In genomic region chr7:155901176-155901575, GRCh38 we compare ENCODE assay signal across 37 cellular contexts.
"Had no signal": no experiment of that assay in that cellular context is flagged by ENCODE, and none has a peak within 500 bp of the region (broad histone marks: within the 10 kb centered on the region; RNA-seq: fewer than 3 reads in every experiment).

No MANE protein-coding gene starts in this region.

- H3K4me1 ChIP-seq: adrenal gland, body of pancreas, esophagus muscularis mucosa, foreskin keratinocyte, gastrocnemius medialis had no signal

- H3K4me3 Mint-ChIP-seq: activated B cell treated with CpG ODN at 0.5 μM for 24 hours; activated CD8-positive, alpha-beta memory T cell treated with anti-CD3 and anti-CD28 coated beads, Interleukin-2, amount 10 ng/mL, durations not matched to agents 7 days and 5 days; activated CD8-positive, alpha-beta T cell treated with anti-CD3 and anti-CD28 coated beads, Interleukin-2, amount 10 ng/mL, durations not matched to agents 7 days and 5 days; activated naive CD4-positive, alpha-beta T cell treated with anti-CD3 and anti-CD28 coated beads for 36 hours; activated naive CD4-positive, alpha-beta T cell treated with anti-CD3 and anti-CD28 coated beads, Interleukin-2, amount 50 U/mL, for 24 hours; activated naive CD8-positive, alpha-beta T cell treated with anti-CD3 and anti-CD28 coated beads for 36 hours; activated naive CD8-positive, alpha-beta T cell treated with anti-CD3 and anti-CD28 coated beads, Interleukin-2, amount 50 U/mL, for 24 hours; activated T-helper 1 cell treated with anti-CD3 and anti-CD28 coated beads, Interleukin-12 subunit alpha, Interleukin-12 subunit beta, Interleukin-2, Interleukin-4 antibody, amounts not matched to agents 30 ng/mL and 10 ng/mL and 1 ng/mL, durations not matched to agents 14 hours and 24 hours and 36 hours; dendritic cell treated with granulocyte-macrophage colony-stimulating factor and Interleukin-4, amounts not matched to agents 40 ng/mL and 50 ng/mL, for 4 days; T-helper 17 cell; T-helper 2 cell treated with Interferon-gamma antibody and Interleukin-4, amounts not matched to agents 5 μg/mL and 100 μg/mL, for 36 hours had no signal

- H3K27ac ChIP-seq: adrenal gland, body of pancreas, cardiac muscle cell, coronary artery, dorsolateral prefrontal cortex, esophagus muscularis mucosa, foreskin keratinocyte, gastrocnemius medialis, WERI-Rb-1 had no signal

- H3K4me1 Mint-ChIP-seq: activated B cell treated with CpG ODN at 0.5 μM for 24 hours; activated CD8-positive, alpha-beta memory T cell treated with anti-CD3 and anti-CD28 coated beads, Interleukin-2, amount 10 ng/mL, durations not matched to agents 7 days and 5 days; activated naive CD4-positive, alpha-beta T cell treated with anti-CD3 and anti-CD28 coated beads, Interleukin-2, amount 50 U/mL, for 24 hours; activated naive CD8-positive, alpha-beta T cell treated with anti-CD3 and anti-CD28 coated beads for 36 hours; activated naive CD8-positive, alpha-beta T cell treated with anti-CD3 and anti-CD28 coated beads, Interleukin-2, amount 50 U/mL, for 24 hours; T-helper 17 cell had no signal

- H3K36me3 Mint-ChIP-seq: activated CD8-positive, alpha-beta memory T cell treated with anti-CD3 and anti-CD28 coated beads, Interleukin-2, amount 10 ng/mL, durations not matched to agents 7 days and 5 days; activated naive CD4-positive, alpha-beta T cell treated with anti-CD3 and anti-CD28 coated beads, Interleukin-2, amount 50 U/mL, for 24 hours; activated naive CD8-positive, alpha-beta T cell treated with anti-CD3 and anti-CD28 coated beads for 36 hours had no signal

- H3K4me3 ChIP-seq: adrenal gland, body of pancreas, cardiac muscle cell, coronary artery, dorsolateral prefrontal cortex, esophagus muscularis mucosa, gastrocnemius medialis had no signal

- H3K27me3 ChIP-seq: adrenal gland, body of pancreas, cardiac muscle cell, esophagus muscularis mucosa, foreskin keratinocyte, gastrocnemius medialis had no signal

- H3K9me3 Mint-ChIP-seq: activated B cell treated with CpG ODN at 0.5 μM for 24 hours; activated naive CD4-positive, alpha-beta T cell treated with anti-CD3 and anti-CD28 coated beads, Interleukin-2, amount 50 U/mL, for 24 hours had no signal

- ATAC-seq: activated CD4-positive, CD25-positive, alpha-beta regulatory T cell treated with anti-CD3 and anti-CD28 coated beads, Interleukin-2, amount 50 U/mL, for 24 hours; activated CD8-positive, alpha-beta memory T cell treated with anti-CD3 and anti-CD28 coated beads, Interleukin-2, amount 10 ng/mL, durations not matched to agents 7 days and 5 days; activated CD8-positive, alpha-beta T cell treated with anti-CD3 and anti-CD28 coated beads, Interleukin-2, amount 10 ng/mL, durations not matched to agents 7 days and 5 days; activated naive CD8-positive, alpha-beta T cell treated with anti-CD3 and anti-CD28 coated beads, Interleukin-2, amount 50 U/mL, for 24 hours; body of pancreas; foreskin keratinocyte; gastrocnemius medialis; T-helper 17 cell had no signal

- DNase-seq: activated B cell treated with CpG ODN at 0.5 μM for 24 hours; activated CD4-positive, alpha-beta T cell treated with anti-CD3 and anti-CD28 coated beads for 48 hours; activated CD4-positive, alpha-beta T cell treated with anti-CD3 and anti-CD28 coated beads, Interleukin-2, amount 50 U/mL, for 1 hour; activated CD4-positive, alpha-beta T cell treated with anti-CD3 and anti-CD28 coated beads, Interleukin-2, amount 50 U/mL, for 48 hours; activated CD8-positive, alpha-beta memory T cell treated with anti-CD3 and anti-CD28 coated beads, Interleukin-2, amount 10 ng/mL, durations not matched to agents 7 days and 5 days; activated CD8-positive, alpha-beta memory T cell treated with anti-CD3 and anti-CD28 coated beads, Interleukin-2, amount 50 U/mL, for 4 hours; activated CD8-positive, alpha-beta T cell treated with anti-CD3 and anti-CD28 coated beads, Interleukin-2, amount 10 ng/mL, durations not matched to agents 7 days and 5 days; activated effector memory CD4-positive, alpha-beta T cell treated with anti-CD3 and anti-CD28 coated beads, Interleukin-2, amount 50 U/mL, for 16 hours; activated naive CD4-positive, alpha-beta T cell treated with anti-CD3 and anti-CD28 coated beads for 36 hours; activated naive CD8-positive, alpha-beta T cell treated with anti-CD3 and anti-CD28 coated beads for 36 hours; activated naive CD8-positive, alpha-beta T cell treated with anti-CD3 and anti-CD28 coated beads, Interleukin-2, amount 50 U/mL, for 24 hours; activated T-cell treated with anti-CD3 and anti-CD28 coated beads, Interleukin-2, amount 50 U/mL, for 1 hour; activated T-cell treated with anti-CD3 and anti-CD28 coated beads, Interleukin-2, amount 50 U/mL, for 48 hours; adrenal gland; amygdala; body of pancreas; central memory CD4-positive, alpha-beta T cell; cerebellar nuclear complex; dorsolateral prefrontal cortex; effector memory CD4-positive, alpha-beta T cell; erythroblast; foreskin keratinocyte; gastrocnemius medialis; glutamatergic neuron; T-helper 1 cell; T-helper 17 cell; T1000; WERI-Rb-1 had no signal

- H3K9me3 ChIP-seq: adrenal gland, gastrocnemius medialis had no signal

- H3K27ac Mint-ChIP-seq: activated B cell treated with CpG ODN at 0.5 μM for 24 hours; activated CD8-positive, alpha-beta memory T cell treated with anti-CD3 and anti-CD28 coated beads, Interleukin-2, amount 10 ng/mL, durations not matched to agents 7 days and 5 days; activated CD8-positive, alpha-beta T cell treated with anti-CD3 and anti-CD28 coated beads, Interleukin-2, amount 10 ng/mL, durations not matched to agents 7 days and 5 days; activated naive CD4-positive, alpha-beta T cell treated with anti-CD3 and anti-CD28 coated beads for 36 hours; activated naive CD4-positive, alpha-beta T cell treated with anti-CD3 and anti-CD28 coated beads, Interleukin-2, amount 50 U/mL, for 24 hours; activated naive CD8-positive, alpha-beta T cell treated with anti-CD3 and anti-CD28 coated beads for 36 hours; activated naive CD8-positive, alpha-beta T cell treated with anti-CD3 and anti-CD28 coated beads, Interleukin-2, amount 50 U/mL, for 24 hours; activated T-helper 1 cell treated with anti-CD3 and anti-CD28 coated beads, Interleukin-12 subunit alpha, Interleukin-12 subunit beta, Interleukin-2, Interleukin-4 antibody, amounts not matched to agents 30 ng/mL and 10 ng/mL and 1 ng/mL, durations not matched to agents 14 hours and 24 hours and 36 hours; activated T-helper 2 cell treated with anti-CD3 and anti-CD28 coated beads, Interferon-gamma antibody, Interleukin-2, Interleukin-4, amounts not matched to agents 10 μg/mL and 5 μg/mL and 100 μg/mL, durations not matched to agents 14 hours and 24 hours and 36 hours; dendritic cell treated with granulocyte-macrophage colony-stimulating factor and Interleukin-4, amounts not matched to agents 40 ng/mL and 50 ng/mL, for 4 days; T-helper 17 cell; T-helper 2 cell treated with Interferon-gamma antibody and Interleukin-4, amounts not matched to agents 5 μg/mL and 100 μg/mL, for 36 hours had no signal

- H3K36me3 ChIP-seq: adrenal gland, cardiac muscle cell, esophagus muscularis mucosa, gastrocnemius medialis, WERI-Rb-1 had no signal

- H3K27me3 Mint-ChIP-seq: activated B cell treated with CpG ODN at 0.5 μM for 24 hours; activated CD8-positive, alpha-beta memory T cell treated with anti-CD3 and anti-CD28 coated beads, Interleukin-2, amount 10 ng/mL, durations not matched to agents 7 days and 5 days; activated naive CD8-positive, alpha-beta T cell treated with anti-CD3 and anti-CD28 coated beads for 36 hours; activated naive CD8-positive, alpha-beta T cell treated with anti-CD3 and anti-CD28 coated beads, Interleukin-2, amount 50 U/mL, for 24 hours; dendritic cell treated with granulocyte-macrophage colony-stimulating factor and Interleukin-4, amounts not matched to agents 40 ng/mL and 50 ng/mL, for 4 days had no signal
